ENCODE assay signal across 26 cellular contexts in genomic region chr15:52054381-52054780, GRCh38. TPM values are rescaled to one million over a fixed set of nuclear protein-coding genes. Genes with fewer than 3 reads are reported as not detected.
DNase-seq lines count a peak whose midpoint lies in the region; ATAC-seq lines count a peak whose summit lies in the region.
"Had no signal": no experiment of that assay in that cellular context is flagged by ENCODE, and none has a peak within 500 bp of the region (broad histone marks: within the 10 kb centered on the region; RNA-seq: fewer than 3 reads in every experiment).

No MANE protein-coding gene starts in this region.

- DNase-seq in ELR (ENCODE audit: low read depth) (peak; percentile 25), NCI-H460 (ENCODE audit: extremely low read depth, low read depth) (peak; percentile 26), SJSA1 (ENCODE audit: low read depth in 1 of 2, low spot score in 2 of 2) (peak in 1 of 2 experiments; percentile 55), left colon (no peak), NCI-H2107 (lab: John Stamatoyannopoulos, UW) (no peak)
- no peak for DNase-seq in stimulated activated naive B cell treated with anti-CD40 and anti-IgM and Interleukin-4, amounts not matched to agents 10 μg/mL and 1 μg/mL and 100 μg/mL, for 72 hours
- DNase-seq: CD4-positive, CD25-positive, alpha-beta regulatory T cell; DMS153; GOT3; Karpas-422; NCI-H1105; NCI-H1436 treated with DMSO at 0.1 percent for 48 hours; NCI-H1930; NCI-H446; NCI-H526; NCI-H82; NK-92 treated with Interleukin-12 subunit alpha and Interleukin-12 subunit beta, amount 100 ng/mL, for 24 hours; SIG-M5; SK-N-SH; SW 1271 had no signal

- H3K27me3 ChIP-seq in SJSA1 (replicated peaks) = no peaks in the 10 kb centered on the region
- H3K27me3 ChIP-seq: BLaER1 had no signal

- peak; percentile 39 for ATAC-seq in left colon
- ATAC-seq in GM21737 (IDR thresholded peaks at IDR 0.05; ENCODE audit: unreplicated experiment) = no peak
- ATAC-seq in HG03342 (IDR thresholded peaks at IDR 0.05; ENCODE audit: unreplicated experiment) = no peak
- ATAC-seq in stimulated activated naive B cell treated with anti-CD40 and anti-IgM and Interleukin-4, amounts not matched to agents 10 μg/mL and 1 μg/mL and 100 μg/mL, for 72 hours (replicated peaks) = no peak

- H3K36me3 Mint-ChIP-seq in stimulated activated naive B cell treated with anti-CD40 and anti-IgM and Interleukin-4, amounts not matched to agents 10 μg/mL and 1 μg/mL and 100 μg/mL, for 72 hours = peaks cover 21 to 29% of the 10 kb centered on the region in 2 donors

- no peak overlapping the region for H3K4me3 ChIP-seq in SJSA1
- H3K4me3 ChIP-seq: BLaER1, HAP-1, PC-9 had no signal

- H3K9me3 Mint-ChIP-seq in stimulated activated naive B cell treated with anti-CD40 and anti-IgM and Interleukin-4, amounts not matched to agents 10 μg/mL and 1 μg/mL and 100 μg/mL, for 72 hours = no peaks in the 10 kb centered on the region
- H3K9me3 Mint-ChIP-seq: CD4-positive, CD25-positive, alpha-beta regulatory T cell had no signal

- H3K36me3 ChIP-seq in SJSA1 = peaks cover 66% of the 10 kb centered on the region

- no peaks in the 10 kb centered on the region for H3K4me1 Mint-ChIP-seq in stimulated activated naive B cell treated with anti-CD40 and anti-IgM and Interleukin-4, amounts not matched to agents 10 μg/mL and 1 μg/mL and 100 μg/mL, for 72 hours

- no peaks in the 10 kb centered on the region for H3K27me3 Mint-ChIP-seq in stimulated activated naive B cell treated with anti-CD40 and anti-IgM and Interleukin-4, amounts not matched to agents 10 μg/mL and 1 μg/mL and 100 μg/mL, for 72 hours
- H3K27me3 Mint-ChIP-seq: CD4-positive, CD25-positive, alpha-beta regulatory T cell had no signal

- intact Hi-C loops in left colon (cut with DNase I, micrococcal nuclease) = no loop called here

- H3K9me3 ChIP-seq in SJSA1 (replicated peaks) = peaks cover 6% of the 10 kb centered on the region; the same call in 1 of the 2 replicates
- H3K9me3 ChIP-seq: HAP-1, SK-N-SH had no signal

- H3K27ac Mint-ChIP-seq in stimulated activated naive B cell treated with anti-CD40 and anti-IgM and Interleukin-4, amounts not matched to agents 10 μg/mL and 1 μg/mL and 100 μg/mL, for 72 hours = no peak overlapping the region
- H3K27ac Mint-ChIP-seq: CD4-positive, CD25-positive, alpha-beta regulatory T cell had no signal

- no peak overlapping the region for H3K4me3 Mint-ChIP-seq in stimulated activated naive B cell treated with anti-CD40 and anti-IgM and Interleukin-4, amounts not matched to agents 10 μg/mL and 1 μg/mL and 100 μg/mL, for 72 hours
- H3K4me3 Mint-ChIP-seq: CD4-positive, CD25-positive, alpha-beta regulatory T cell had no signal

- H3K27ac ChIP-seq in SJSA1 = peak overlapping the region; percentile 68
- H3K27ac ChIP-seq: BLaER1 had no signal

- H3K4me1 ChIP-seq in SJSA1 (replicated peaks) = peaks cover 75% of the 10 kb centered on the region
- H3K4me1 ChIP-seq: BLaER1, HAP-1 had no signal

RNA-seq across cellular contexts. Expression of gene MAPK6, which starts 35.4 kb away (rescaled TPM):
- total RNA-seq in NCI-H460 (2014; rRNA removed; shearing (Covaris generic)) = 153 and 160 TPM in 2 replicates
- 47.4 and 78.7 TPM in 2 replicates for polyA plus RNA-seq in NCI-H460 (2014; cell fraction: nucleus; rRNA removed)
- total RNA-seq in SJSA1 (2014; rRNA removed; shearing (Covaris generic)) = 26.0 and 56.9 TPM in 2 replicates
- total RNA-seq in left colon = 10 to 100 TPM; 68.8 to 75.5 TPM

RNA-seq across cellular contexts. Expression of gene BCL2L10, which starts 58.2 kb away (rescaled TPM):
- total RNA-seq in NCI-H460 (2014; rRNA removed; shearing (Covaris generic)) = not detected in 2 replicates
- polyA plus RNA-seq in NCI-H460 (2014; cell fraction: nucleus; rRNA removed) = not detected in 2 replicates
- not detected in 2 replicates for total RNA-seq in SJSA1 (2014; rRNA removed; shearing (Covaris generic))
- total RNA-seq in left colon = 1 to 10 TPM in 1 of 2 donors, under 1 TPM in 1; 0.55 to 1.3 TPM
- total RNA-seq: Daoy had no signal

Comparison
In these comparisons a context has a peak if more than half of its experiments do, and no peak if none do; other contexts are left out.
1. DNase-seq: peak in ELR (single experiment) and NCI-H460 (single experiment); none in left colon (0 of 2), NCI-H2107 (single experiment) and stimulated activated naive B cell treated with anti-CD40 and anti-IgM and Interleukin-4, amounts not matched to agents 10 μg/mL and 1 μg/mL and 100 μg/mL, for 72 hours (single experiment).